Comparison of ENCODE assay signal across 28 cellular contexts in the genomic region with DNA sequence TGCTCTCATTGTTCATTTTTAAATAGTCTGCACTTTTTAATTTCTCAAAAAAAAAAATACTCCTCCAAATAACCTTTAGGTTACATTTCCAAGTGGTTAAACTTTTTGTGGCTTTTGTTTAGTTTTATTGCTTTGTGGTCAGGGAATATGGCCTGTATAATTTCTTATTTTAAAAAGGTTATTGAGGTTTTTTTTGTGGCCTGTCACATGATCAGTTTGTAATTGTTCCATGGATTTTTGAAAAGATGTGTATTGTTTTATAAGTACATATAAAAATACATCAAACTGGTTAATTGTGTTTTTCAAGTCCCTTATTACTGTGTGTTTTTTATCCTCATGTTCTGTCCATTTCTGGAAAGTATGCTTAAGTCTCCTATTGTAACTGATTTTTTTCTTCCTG.
"Had no signal": no experiment of that assay in that cellular context is flagged by ENCODE, and none has a peak within 500 bp of the region (broad histone marks: within the 10 kb centered on the region; RNA-seq: fewer than 3 reads in every experiment).

No MANE protein-coding gene starts in this region.

- H3K36me3 ChIP-seq: adrenal gland, breast epithelium, MG63 had no signal

- H3K27ac ChIP-seq: adrenal gland, breast epithelium, RWPE1, SJSA1 had no signal

- H3K27me3 ChIP-seq: adrenal gland, breast epithelium, MG63, SJSA1 had no signal

- H3K9me3 ChIP-seq: adrenal gland, breast epithelium, MG63, SJSA1 had no signal

- H3K4me1 ChIP-seq: breast epithelium had no signal

- DNase-seq: activated CD4-positive, alpha-beta T cell treated with anti-CD3 and anti-CD28 coated beads for 48 hours; activated CD4-positive, alpha-beta T cell treated with anti-CD3 and anti-CD28 coated beads, Interleukin-2, amount 50 U/mL, for 4 hours; activated CD4-positive, CD25-positive, alpha-beta regulatory T cell treated with anti-CD3 and anti-CD28 coated beads, Interleukin-2, amount 50 U/mL, for 72 hours; activated CD8-positive, alpha-beta memory T cell treated with anti-CD3 and anti-CD28 coated beads, Interleukin-2, amount 50 U/mL, for 48 hours; activated CD8-positive, alpha-beta T cell treated with anti-CD3 and anti-CD28 coated beads, Interleukin-2, amount 10 ng/mL, durations not matched to agents 7 days and 5 days; activated effector memory CD4-positive, alpha-beta T cell treated with Interleukin-2 at 50 U/mL for 16 hours; activated naive CD4-positive, alpha-beta T cell treated with Interleukin-2 at 50 U/mL for 16 hours; activated naive CD8-positive, alpha-beta T cell treated with anti-CD3 and anti-CD28 coated beads, Interleukin-2, amount 10 ng/mL, durations not matched to agents 7 days and 5 days; activated T-cell treated with anti-CD3 and anti-CD28 coated beads, Interleukin-2, amount 50 U/mL, for 1 hour; adrenal gland; anterior cingulate cortex; caudate nucleus; KG1; MG63; MV-4-11; NCI-H1092 treated with DMSO at 0.1 percent for 48 hours; NCI-H1417 treated with DMSO at 0.1 percent for 48 hours; NCI-H1694; NCI-H2029 treated with DMSO at 0.1 percent for 48 hours; NCI-H345; NCI-H510A; NCI-H526 treated with DMSO at 0.1 percent for 48 hours; Right ventricle myocardium superior had no signal

- ATAC-seq: activated CD8-positive, alpha-beta T cell treated with anti-CD3 and anti-CD28 coated beads, Interleukin-2, amount 10 ng/mL, durations not matched to agents 7 days and 5 days; Panc1; WTC11 had no signal

- H3K4me3 ChIP-seq: adrenal gland, breast epithelium, MG63, SJSA1 had no signal
